Comparison of ENCODE assay signal across 17 cellular contexts in genomic region chr13:21343659-21344058, GRCh38.
DNase-seq lines count a peak whose midpoint lies in the region; ATAC-seq lines count a peak whose summit lies in the region.
"Had no signal": no experiment of that assay in that cellular context is flagged by ENCODE, and none has a peak within 500 bp of the region (broad histone marks: within the 10 kb centered on the region; RNA-seq: fewer than 3 reads in every experiment).

No MANE protein-coding gene starts in this region.

- POLR2A ChIA-PET in T-cell (lab: Charles Lee) = no interaction called here

- H3K27ac Mint-ChIP-seq in stimulated activated naive CD8-positive, alpha-beta T cell treated with anti-CD3 and anti-CD28 coated beads, Interleukin-15, Interleukin-2, amounts not matched to agents 100 ng/mL and 50 ng/mL, for 24 hours = peak overlapping the region; percentile 81
- peak overlapping the region; percentile 86 to 94 for H3K27ac Mint-ChIP-seq in T-cell

- CTCF ChIA-PET in T-cell (lab: Charles Lee) = interaction anchor here in 1 of 2 donors (0.5 kb wide), 1 partner anchor 115 kb away, joined by 3 read pairs; no protein-coding TSS in a partner anchor

- peaks cover 14% of the 10 kb centered on the region for H3K4me1 ChIP-seq in effector memory CD4-positive, alpha-beta T cell (ENCODE audit: control insufficient read depth, insufficient read depth, low read length, poor library complexity, severe bottlenecking)
- H3K4me1 ChIP-seq: testis had no signal

- no peak for DNase-seq in stimulated activated naive CD8-positive, alpha-beta T cell treated with anti-CD3 and anti-CD28 coated beads, Interleukin-15, Interleukin-2, amounts not matched to agents 100 U/mL and 50 U/mL, for 24 hours
- no peak for DNase-seq in T-cell
- DNase-seq in effector memory CD4-positive, alpha-beta T cell = no peak
- DNase-seq in NCI-H2107 (lab: John Stamatoyannopoulos, UW) = no peak
- DNase-seq in SIG-M5 (lab: John Stamatoyannopoulos, UW) = no peak
- DNase-seq in activated CD4-positive, CD25-positive, alpha-beta regulatory T cell (lab: John Stamatoyannopoulos, UW) = no peak
- DNase-seq: brain microvascular endothelial cell, cortex of kidney, heart right ventricle, MG63, NCI-H2227 treated with DMSO at 0.1 percent for 48 hours, nucleus accumbens, SHP77 treated with DMSO at 0.1 percent for 48 hours, spleen, testis, WERI-Rb-1 had no signal

- no peaks in the 10 kb centered on the region for H3K36me3 ChIP-seq in effector memory CD4-positive, alpha-beta T cell (ENCODE audit: control insufficient read depth, insufficient read depth, low read length)
- H3K36me3 ChIP-seq: brain microvascular endothelial cell, heart right ventricle, MG63, spleen, WERI-Rb-1 had no signal

- H3K36me3 Mint-ChIP-seq in stimulated activated naive CD8-positive, alpha-beta T cell treated with anti-CD3 and anti-CD28 coated beads, Interleukin-15, Interleukin-2, amounts not matched to agents 100 ng/mL and 50 ng/mL, for 24 hours (ENCODE audit: low read depth) = no peaks in the 10 kb centered on the region
- H3K36me3 Mint-ChIP-seq in T-cell = no peaks in the 10 kb centered on the region

- peak overlapping the region; percentile 11 for H3K27ac ChIP-seq in effector memory CD4-positive, alpha-beta T cell (ENCODE audit: insufficient read depth, low read length, poor library complexity, severe bottlenecking)
- H3K27ac ChIP-seq: brain microvascular endothelial cell, testis, WERI-Rb-1 had no signal

- no peaks in the 10 kb centered on the region for H3K27me3 ChIP-seq in effector memory CD4-positive, alpha-beta T cell (replicated peaks; ENCODE audit: control insufficient read depth, insufficient read depth, low read length, poor library complexity, severe bottlenecking)
- H3K27me3 ChIP-seq: brain microvascular endothelial cell, heart right ventricle, MG63, spleen, testis had no signal

- H3K4me3 Mint-ChIP-seq in stimulated activated naive CD8-positive, alpha-beta T cell treated with anti-CD3 and anti-CD28 coated beads, Interleukin-15, Interleukin-2, amounts not matched to agents 100 ng/mL and 50 ng/mL, for 24 hours = no peak overlapping the region
- H3K4me3 Mint-ChIP-seq in T-cell = peak overlapping the region in 2 of 3 donors; percentile 31 to 78

- H3K4me1 Mint-ChIP-seq in stimulated activated naive CD8-positive, alpha-beta T cell treated with anti-CD3 and anti-CD28 coated beads, Interleukin-15, Interleukin-2, amounts not matched to agents 100 ng/mL and 50 ng/mL, for 24 hours (ENCODE audit: low read depth) = peaks cover 26% of the 10 kb centered on the region
- peaks cover 25 to 42% (median 30%) of the 10 kb centered on the region in 3 donors for H3K4me1 Mint-ChIP-seq in T-cell

- H3K27me3 Mint-ChIP-seq in stimulated activated naive CD8-positive, alpha-beta T cell treated with anti-CD3 and anti-CD28 coated beads, Interleukin-15, Interleukin-2, amounts not matched to agents 100 ng/mL and 50 ng/mL, for 24 hours = no peaks in the 10 kb centered on the region
- H3K27me3 Mint-ChIP-seq in T-cell = no peaks in the 10 kb centered on the region

- H3K9me3 Mint-ChIP-seq in stimulated activated naive CD8-positive, alpha-beta T cell treated with anti-CD3 and anti-CD28 coated beads, Interleukin-15, Interleukin-2, amounts not matched to agents 100 ng/mL and 50 ng/mL, for 24 hours = no peaks in the 10 kb centered on the region
- H3K9me3 Mint-ChIP-seq in T-cell = no peaks in the 10 kb centered on the region

- no peak overlapping the region for H3K4me3 ChIP-seq in effector memory CD4-positive, alpha-beta T cell (ENCODE audit: insufficient read depth, low read depth, low read length, poor library complexity, severe bottlenecking)
- H3K4me3 ChIP-seq: MG63, testis had no signal

- H3K9me3 ChIP-seq in effector memory CD4-positive, alpha-beta T cell (ENCODE audit: control insufficient read depth, low read length) = no peaks in the 10 kb centered on the region
- H3K9me3 ChIP-seq: heart right ventricle, MG63, spleen, testis had no signal

- no peak for ATAC-seq in stimulated activated naive CD8-positive, alpha-beta T cell treated with anti-CD3 and anti-CD28 coated beads, Interleukin-15, Interleukin-2, amounts not matched to agents 100 U/mL and 50 U/mL, for 24 hours
- no peak for ATAC-seq in T-cell (replicated peaks in 1 of 4)
- ATAC-seq: heart right ventricle had no signal
